7 cellular contexts compared by ENCODE assay signal in genomic region chr17:36115649-36115977, GRCh38. TPM values are rescaled to one million over a fixed set of nuclear protein-coding genes. Genes with fewer than 3 reads are reported as not detected.
"Had no signal": no experiment of that assay in that cellular context is flagged by ENCODE, and none has a peak within 500 bp of the region (broad histone marks: within the 10 kb centered on the region; RNA-seq: fewer than 3 reads in every experiment).

No MANE protein-coding gene starts in this region.

RNA-seq across cellular contexts. Expression of gene CCL4, which starts 12.0 kb away (rescaled TPM):
- total RNA-seq: GM23338, H1, H9, HFFc6, HT1080, IMR-90 had no signal
- polyA plus RNA-seq: GM23338, H1, IMR-90, K562 had no signal

RNA-seq across cellular contexts. Expression of gene CCL3, which starts 25.7 kb away (rescaled TPM):
- total RNA-seq: GM23338, H1, H9, HFFc6, HT1080, IMR-90 had no signal
- polyA plus RNA-seq: GM23338, H1, IMR-90, K562 had no signal

RNA-seq across cellular contexts. Expression of gene CCL18, which starts 51.5 kb away (rescaled TPM):
- total RNA-seq: GM23338, H1, H9, HFFc6, HT1080, IMR-90, K562 had no signal
- polyA plus RNA-seq: GM23338, H1, IMR-90, K562 had no signal
